Comparison of ENCODE assay signal across 7 cellular contexts in the genomic region with DNA sequence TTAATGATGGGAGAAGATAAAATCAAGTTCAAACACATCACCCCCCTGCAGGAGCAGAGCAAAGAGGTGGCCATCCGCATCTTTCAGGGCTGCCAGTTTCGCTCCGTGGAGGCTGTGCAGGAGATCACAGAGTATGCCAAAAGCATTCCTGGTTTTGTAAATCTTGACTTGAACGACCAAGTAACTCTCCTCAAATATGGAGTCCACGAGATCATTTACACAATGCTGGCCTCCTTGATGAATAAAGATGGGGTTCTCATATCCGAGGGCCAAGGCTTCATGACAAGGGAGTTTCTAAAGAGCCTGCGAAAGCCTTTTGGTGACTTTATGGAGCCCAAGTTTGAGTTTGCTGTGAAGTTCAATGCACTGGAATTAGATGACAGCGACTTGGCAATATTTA.
"Had no signal": no experiment of that assay in that cellular context is flagged by ENCODE, and none has a peak within 500 bp of the region (broad histone marks: within the 10 kb centered on the region; RNA-seq: fewer than 3 reads in every experiment).

No MANE protein-coding gene starts in this region.

- ATAC-seq: HCT116 had no signal

- H3K9ac ChIP-seq: GM23248 had no signal

- H2AFZ ChIP-seq: GM23248 had no signal

- H3K36me3 ChIP-seq: HAP-1 had no signal

- H3K9me3 ChIP-seq: HAP-1 had no signal

- H3K4me1 ChIP-seq: HAP-1 had no signal

- DNase-seq: GM23248, GOT3, H7, IMR-90 had no signal

- H3K4me3 ChIP-seq: GM23248, HAP-1 had no signal

- FAIRE-seq: HTR-8/SVneo had no signal

- H3K27ac ChIP-seq: GM23248 had no signal
